Comparison of ENCODE assay signal across 2 cellular contexts in genomic region chr6:64034331-64034730, GRCh38.
TF ChIP-seq lines count a peak whose summit lies in the region.

No MANE protein-coding gene starts in this region.

TF ChIP-seq in liver, 16 proteins besides CTCF, POLR2A, EP300 and RAD21 (continued from another document):
- TF ChIP-seq, protein P1, sequence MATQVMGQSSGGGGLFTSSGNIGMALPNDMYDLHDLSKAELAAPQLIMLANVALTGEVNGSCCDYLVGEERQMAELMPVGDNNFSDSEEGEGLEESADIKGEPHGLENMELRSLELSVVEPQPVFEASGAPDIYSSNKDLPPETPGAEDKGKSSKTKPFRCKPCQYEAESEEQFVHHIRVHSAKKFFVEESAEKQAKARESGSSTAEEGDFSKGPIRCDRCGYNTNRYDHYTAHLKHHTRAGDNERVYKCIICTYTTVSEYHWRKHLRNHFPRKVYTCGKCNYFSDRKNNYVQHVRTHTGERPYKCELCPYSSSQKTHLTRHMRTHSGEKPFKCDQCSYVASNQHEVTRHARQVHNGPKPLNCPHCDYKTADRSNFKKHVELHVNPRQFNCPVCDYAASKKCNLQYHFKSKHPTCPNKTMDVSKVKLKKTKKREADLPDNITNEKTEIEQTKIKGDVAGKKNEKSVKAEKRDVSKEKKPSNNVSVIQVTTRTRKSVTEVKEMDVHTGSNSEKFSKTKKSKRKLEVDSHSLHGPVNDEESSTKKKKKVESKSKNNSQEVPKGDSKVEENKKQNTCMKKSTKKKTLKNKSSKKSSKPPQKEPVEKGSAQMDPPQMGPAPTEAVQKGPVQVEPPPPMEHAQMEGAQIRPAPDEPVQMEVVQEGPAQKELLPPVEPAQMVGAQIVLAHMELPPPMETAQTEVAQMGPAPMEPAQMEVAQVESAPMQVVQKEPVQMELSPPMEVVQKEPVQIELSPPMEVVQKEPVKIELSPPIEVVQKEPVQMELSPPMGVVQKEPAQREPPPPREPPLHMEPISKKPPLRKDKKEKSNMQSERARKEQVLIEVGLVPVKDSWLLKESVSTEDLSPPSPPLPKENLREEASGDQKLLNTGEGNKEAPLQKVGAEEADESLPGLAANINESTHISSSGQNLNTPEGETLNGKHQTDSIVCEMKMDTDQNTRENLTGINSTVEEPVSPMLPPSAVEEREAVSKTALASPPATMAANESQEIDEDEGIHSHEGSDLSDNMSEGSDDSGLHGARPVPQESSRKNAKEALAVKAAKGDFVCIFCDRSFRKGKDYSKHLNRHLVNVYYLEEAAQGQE (IDR thresholded peaks at IDR 0.05): peak; percentile 25

TF ChIP-seq in HepG2, 621 proteins besides CTCF, POLR2A, EP300 and RAD21 (continued from another document):
- TF ChIP-seq, protein P2, sequence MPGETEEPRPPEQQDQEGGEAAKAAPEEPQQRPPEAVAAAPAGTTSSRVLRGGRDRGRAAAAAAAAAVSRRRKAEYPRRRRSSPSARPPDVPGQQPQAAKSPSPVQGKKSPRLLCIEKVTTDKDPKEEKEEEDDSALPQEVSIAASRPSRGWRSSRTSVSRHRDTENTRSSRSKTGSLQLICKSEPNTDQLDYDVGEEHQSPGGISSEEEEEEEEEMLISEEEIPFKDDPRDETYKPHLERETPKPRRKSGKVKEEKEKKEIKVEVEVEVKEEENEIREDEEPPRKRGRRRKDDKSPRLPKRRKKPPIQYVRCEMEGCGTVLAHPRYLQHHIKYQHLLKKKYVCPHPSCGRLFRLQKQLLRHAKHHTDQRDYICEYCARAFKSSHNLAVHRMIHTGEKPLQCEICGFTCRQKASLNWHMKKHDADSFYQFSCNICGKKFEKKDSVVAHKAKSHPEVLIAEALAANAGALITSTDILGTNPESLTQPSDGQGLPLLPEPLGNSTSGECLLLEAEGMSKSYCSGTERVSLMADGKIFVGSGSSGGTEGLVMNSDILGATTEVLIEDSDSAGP (CRISPR knock-in tag; IDR thresholded peaks at IDR 0.05; ENCODE audit: borderline replicate concordance): no peak
- TF ChIP-seq NRL (CRISPR knock-in tag; IDR thresholded peaks at IDR 0.05; ENCODE audit: borderline replicate concordance): no peak
- TF ChIP-seq KLF16 (CRISPR knock-in tag; IDR thresholded peaks at IDR 0.05): no peak
- TF ChIP-seq IKZF4 (CRISPR knock-in tag; IDR thresholded peaks at IDR 0.05; ENCODE audit: borderline replicate concordance, low read depth, not compliant biosample characterization): no peak
- no peak for TF ChIP-seq ZNF530 (CRISPR knock-in tag; IDR thresholded peaks at IDR 0.05; ENCODE audit: low read depth)
- no peak for TF ChIP-seq KDM3A (CRISPR knock-in tag; IDR thresholded peaks at IDR 0.05; ENCODE audit: low read depth)
- TF ChIP-seq HNRNPH1 (optimal IDR thresholded peaks at IDR 0.05; ENCODE audit: low read depth, low read length): no peak
- no peak for TF ChIP-seq ZNF275 (CRISPR knock-in tag; IDR thresholded peaks at IDR 0.05; ENCODE audit: borderline replicate concordance)
- TF ChIP-seq ZNF552 (CRISPR knock-in tag; IDR thresholded peaks at IDR 0.05; ENCODE audit: borderline replicate concordance): no peak
- no peak for TF ChIP-seq SOX13 (IDR thresholded peaks at IDR 0.05)
- TF ChIP-seq SOX13 (CRISPR knock-in tag; conservative IDR thresholded peaks at IDR 0.05 in 1 of 2, IDR thresholded peaks at IDR 0.05 in 1 of 2): no peak
